Comparison of ENCODE assay signal across 27 cellular contexts in genomic region chr6:30363459-30363858, GRCh38.
"Had no signal": no experiment of that assay in that cellular context is flagged by ENCODE, and none has a peak within 500 bp of the region (broad histone marks: within the 10 kb centered on the region; RNA-seq: fewer than 3 reads in every experiment).

No MANE protein-coding gene starts in this region.

- H3K9me3 ChIP-seq: SJSA1, SK-N-SH had no signal

- DNase-seq: activated B cell treated with CpG ODN at 0.5 μM for 24 hours; activated CD4-positive, alpha-beta memory T cell treated with anti-CD3 and anti-CD28 coated beads, Interleukin-2, amount 10 ng/mL, durations not matched to agents 7 days and 5 days; activated CD4-positive, alpha-beta T cell treated with anti-CD3 and anti-CD28 coated beads for 4 hours; activated CD4-positive, alpha-beta T cell treated with anti-CD3 and anti-CD28 coated beads, Interleukin-2, amount 50 U/mL, for 1 hour; activated CD4-positive, CD25-positive, alpha-beta regulatory T cell treated with anti-CD3 and anti-CD28 coated beads, Interleukin-2, amount 50 U/mL, for 72 hours; activated CD8-positive, alpha-beta memory T cell treated with anti-CD3 and anti-CD28 coated beads for 24 hours; activated CD8-positive, alpha-beta memory T cell treated with anti-CD3 and anti-CD28 coated beads, Interleukin-2, amount 10 ng/mL, durations not matched to agents 7 days and 5 days; activated CD8-positive, alpha-beta memory T cell treated with anti-CD3 and anti-CD28 coated beads, Interleukin-2, amount 50 U/mL, for 48 hours; activated effector memory CD4-positive, alpha-beta T cell treated with Interleukin-2 at 50 U/mL for 16 hours; activated naive CD4-positive, alpha-beta T cell treated with anti-CD3 and anti-CD28 coated beads, Interleukin-2, amount 10 ng/mL, durations not matched to agents 7 days and 5 days; activated T-cell treated with anti-CD3 and anti-CD28 coated beads, Interleukin-2, amount 50 U/mL, for 48 hours; amniotic stem cell; aorta; brain microvascular endothelial cell; central memory CD4-positive, alpha-beta T cell; KBM-7; NCI-H1105; NCI-H1417 treated with DMSO at 0.1 percent for 48 hours; NCI-H187 treated with DMSO at 0.1 percent for 48 hours; NCI-H2081; NCI-H345; NCI-H526 treated with DMSO at 0.1 percent for 48 hours; SHP77 treated with DMSO at 0.1 percent for 48 hours; SK-N-SH had no signal

- H3K4me1 ChIP-seq: SJSA1 had no signal

- FAIRE-seq: TTC549 had no signal

- H3K36me3 ChIP-seq: brain microvascular endothelial cell, SJSA1 had no signal

- H3K27ac ChIP-seq: brain microvascular endothelial cell, SJSA1 had no signal

- H3K4me3 ChIP-seq: SJSA1 had no signal

- ATAC-seq: activated CD8-positive, alpha-beta memory T cell treated with anti-CD3 and anti-CD28 coated beads, Interleukin-2, amount 10 ng/mL, durations not matched to agents 7 days and 5 days; Panc1 had no signal
